ENCODE assay signal across 13 cellular contexts in the genomic region with DNA sequence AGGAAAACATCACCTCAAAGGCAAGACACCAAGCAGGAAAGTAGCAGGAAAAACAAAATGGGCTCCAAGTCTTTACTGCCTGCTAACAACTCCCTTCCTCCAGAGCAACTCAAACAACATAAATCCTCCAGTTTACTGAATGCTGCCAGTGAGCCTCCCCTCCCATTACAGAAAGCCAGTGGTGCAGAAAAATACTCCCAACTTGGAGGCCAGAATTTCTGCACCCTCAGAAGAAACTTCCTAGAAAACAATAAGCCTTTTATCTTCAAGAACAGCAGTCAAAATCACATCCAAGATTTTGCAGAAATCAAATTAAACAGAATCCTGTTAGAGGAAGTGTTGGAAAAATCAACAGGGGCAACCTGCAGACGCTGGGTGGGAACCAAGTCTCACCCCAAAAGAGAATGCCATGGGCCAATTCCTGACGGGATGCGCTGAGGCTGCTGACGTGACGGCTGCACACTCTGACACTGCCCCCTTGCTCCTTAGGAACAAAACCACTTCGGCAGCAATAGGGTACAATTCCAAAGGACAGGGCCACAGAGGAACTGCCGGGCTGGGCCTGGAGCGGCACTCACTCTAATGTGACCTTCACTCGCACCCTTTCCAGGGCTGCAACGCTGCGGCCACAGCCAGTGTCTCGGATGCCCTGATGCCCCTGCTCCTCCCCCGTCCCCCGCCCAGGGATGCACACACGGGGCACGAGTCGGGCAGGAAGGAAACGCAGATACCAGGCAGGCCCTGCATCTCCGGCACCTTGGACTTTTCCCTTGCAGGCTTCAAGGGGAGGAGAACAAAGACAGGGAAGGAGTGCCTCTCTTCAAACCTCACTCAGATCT. TPM values are rescaled to one million over a fixed set of nuclear protein-coding genes. Genes with fewer than 3 reads are reported as not detected.
A peak's percentile ranks its signal among the peaks of the same experiment; 100 is the strongest.
DNase-seq lines count a peak whose midpoint lies in the region; ATAC-seq, FAIRE-seq and TF ChIP-seq lines count a peak whose summit lies in the region.
"Had no signal": no experiment of that assay in that cellular context is flagged by ENCODE, and none has a peak within 500 bp of the region (broad histone marks: within the 10 kb centered on the region; RNA-seq: fewer than 3 reads in every experiment).

No MANE protein-coding gene starts in this region.

- H3K79me2 ChIP-seq in H1 (ENCODE audit: control insufficient read depth in 1 of 2, insufficient read depth in 2 of 2, low read length in 2 of 2): peaks cover 7 to 49% of the 10 kb centered on the region in 2 experiments; a peak in 3 of 4 replicates

- H3K9me3 ChIP-seq in H1 (ENCODE audit: insufficient read depth in 2 of 2, low read depth in 1 of 2, low read length in 1 of 2): no peaks in the 10 kb centered on the region
- H3K9me3 ChIP-seq: body of pancreas, stomach had no signal

- no peak overlapping the region for H3K56ac ChIP-seq in H1 (replicated peaks; ENCODE audit: insufficient read length, low read depth, low read length)

- peaks cover 28% of the 10 kb centered on the region for H3K4me1 Mint-ChIP-seq in activated naive CD8-positive, alpha-beta T cell (ENCODE audit: low read depth)
- H3K4me1 Mint-ChIP-seq in activated naive CD8-positive, alpha-beta T cell treated with anti-CD3 and anti-CD28 coated beads, Interleukin-2, amount 50 U/mL, for 24 hours: peaks cover 39% of the 10 kb centered on the region
- peaks cover 59% of the 10 kb centered on the region for H3K4me1 Mint-ChIP-seq in nephron

- no peak for TF ChIP-seq CTCF in H1 (IDR thresholded peaks at IDR 0.05; ENCODE audit: control extremely low read depth in 1 of 3, insufficient read depth in 1 of 3, low read depth in 1 of 3, low read length in 3 of 3)
- no peak for TF ChIP-seq CTCF in nephron (IDR thresholded peaks at IDR 0.05; ENCODE audit: unreplicated experiment in 3 of 3)

- H3K4ac ChIP-seq in H1 (replicated peaks; ENCODE audit: insufficient read length, low read depth, low read length): no peak overlapping the region

- no peak for ATAC-seq in activated naive CD8-positive, alpha-beta T cell treated with anti-CD3 and anti-CD28 coated beads, Interleukin-2, amount 50 U/mL, for 24 hours
- ATAC-seq in HG02840 (IDR thresholded peaks at IDR 0.05; ENCODE audit: low FRiP score, unreplicated experiment): no peak
- ATAC-seq: body of pancreas had no signal

- CTCF ChIA-PET in H1 (lab: Charles Lee; ENCODE audit: partially characterized antibody): interaction anchor here (1.0 to 1.7 kb wide), 5 partner anchors 14 to 109 kb away, joined by 3 to 9 read pairs (median 3); no protein-coding TSS in a partner anchor

- no peak overlapping the region for H4K8ac ChIP-seq in H1 (ENCODE audit: extremely low read depth, insufficient read depth, low read length)

- no peak overlapping the region for H4K5ac ChIP-seq in H1 (ENCODE audit: insufficient read length, low read depth, low read length)

- no peaks in the 10 kb centered on the region for H3K9me3 Mint-ChIP-seq in activated naive CD8-positive, alpha-beta T cell (ENCODE audit: low read depth)
- H3K9me3 Mint-ChIP-seq in activated naive CD8-positive, alpha-beta T cell treated with anti-CD3 and anti-CD28 coated beads, Interleukin-2, amount 50 U/mL, for 24 hours: no peaks in the 10 kb centered on the region
- H3K9me3 Mint-ChIP-seq in nephron: no peaks in the 10 kb centered on the region

- H2BK12ac ChIP-seq in H1 (ENCODE audit: low read depth, low read length): no peak overlapping the region

- H3K36me3 Mint-ChIP-seq in activated naive CD8-positive, alpha-beta T cell: no peaks in the 10 kb centered on the region
- H3K36me3 Mint-ChIP-seq in activated naive CD8-positive, alpha-beta T cell treated with anti-CD3 and anti-CD28 coated beads, Interleukin-2, amount 50 U/mL, for 24 hours (ENCODE audit: low read depth): peaks cover 12% of the 10 kb centered on the region
- H3K36me3 Mint-ChIP-seq in nephron (ENCODE audit: low read depth): peaks cover 20% of the 10 kb centered on the region

- H3K4me2 ChIP-seq in H1 (ENCODE audit: insufficient read depth in 1 of 2, low read depth in 2 of 2, low read length in 2 of 2): peak overlapping the region in 1 of 2 experiments; percentile 97; a peak in 1 of 4 replicates

- H3K23ac ChIP-seq in H1 (ENCODE audit: insufficient read length): no peak overlapping the region

- no peak overlapping the region for H2BK120ac ChIP-seq in H1 (replicated peaks; ENCODE audit: low read depth, low read length)

- peaks cover 20 to 31% of the 10 kb centered on the region in 2 experiments for H4K20me1 ChIP-seq in H1 (replicated peaks in 1 of 2; ENCODE audit: control insufficient read depth in 1 of 2, insufficient read depth in 2 of 2, low read length in 2 of 2)

- no peak for TF ChIP-seq EP300 in H1 (IDR thresholded peaks at IDR 0.05; ENCODE audit: borderline replicate concordance in 1 of 2, low read depth in 2 of 2, low read length in 2 of 2)

- TF ChIP-seq RAD21 in H1 (IDR thresholded peaks at IDR 0.05 in 1 of 2, conservative IDR thresholded peaks at IDR 0.05 in 1 of 2; ENCODE audit: low read depth in 2 of 2, low read length in 2 of 2): no peak

- TF ChIP-seq POLR2A in H1 (IDR thresholded peaks at IDR 0.05; ENCODE audit: control extremely low read depth in 1 of 2, low read depth in 2 of 2, low read length in 2 of 2) (no peak), GM12891 (IDR thresholded peaks at IDR 0.05; ENCODE audit: low read depth, low read length) (no peak)

- no peak overlapping the region for H3K18ac ChIP-seq in H1 (ENCODE audit: extremely low read depth, low read length)

- FAIRE-seq in H1 (lab: Jason Lieb, UNC) (no peak), GM12891 (lab: Jason Lieb, UNC) (no peak)

- peaks cover 0 to 4% (median 0%) of the 10 kb centered on the region in 4 experiments; a peak in 1 of 7 replicates for H3K27me3 ChIP-seq in H1 (replicated peaks in 1 of 4; ENCODE audit: control insufficient read depth in 3 of 4, extremely low read depth in 1 of 4, insufficient read depth in 3 of 4, low read length in 3 of 4)
- H3K27me3 ChIP-seq: body of pancreas, stomach had no signal

- H3K27ac Mint-ChIP-seq in activated naive CD8-positive, alpha-beta T cell: no peak overlapping the region
- H3K27ac Mint-ChIP-seq in activated naive CD8-positive, alpha-beta T cell treated with anti-CD3 and anti-CD28 coated beads, Interleukin-2, amount 50 U/mL, for 24 hours: no peak overlapping the region
- peak overlapping the region; percentile 91 to 95 (median 92) for H3K27ac Mint-ChIP-seq in nephron

- H2BK5ac ChIP-seq in H1 (ENCODE audit: low read depth, low read length): no peak overlapping the region

- WGBS in H1 (ENCODE audit: extremely low coverage in 1 of 2, insufficient coverage in 1 of 2, insufficient read length in 1 of 2, insufficient replicate concordance in 2 of 2, low coverage in 1 of 2, low lambda C conversion rate in 2 of 2, missing lambda C conversion rate in 1 of 2), 2 experiments: 81% methylated on average over 18 of the region's 19 CpGs; no CpG with 5 or more reads in 1 of the 2 experiments

- H2AFZ ChIP-seq in H1 (ENCODE audit: low read length): no peak overlapping the region

- H2BK20ac ChIP-seq in H1 (ENCODE audit: low read length): no peak overlapping the region

- peak overlapping the region; percentile 27 for H3K4me3 Mint-ChIP-seq in activated naive CD8-positive, alpha-beta T cell
- no peak overlapping the region for H3K4me3 Mint-ChIP-seq in activated naive CD8-positive, alpha-beta T cell treated with anti-CD3 and anti-CD28 coated beads, Interleukin-2, amount 50 U/mL, for 24 hours
- peak overlapping the region; percentile 87 to 91 (median 90) for H3K4me3 Mint-ChIP-seq in nephron

- no peak overlapping the region for H3K14ac ChIP-seq in H1 (ENCODE audit: insufficient read length)

- no peak overlapping the region for H3K4me3 ChIP-seq in H1 (ENCODE audit: extremely low read depth in 1 of 4, insufficient read depth in 2 of 4, low read depth in 3 of 4, low read length in 4 of 4)
- H3K4me3 ChIP-seq: body of pancreas had no signal

- H2AK5ac ChIP-seq in H1 (ENCODE audit: low read depth, low read length): 0 out of 2 replicates have a peak overlapping the region, but pooled peaks have one; percentile 65

- peaks cover 0 to 10% (median 5%) of the 10 kb centered on the region in 4 experiments; a peak in 4 of 7 replicates for H3K4me1 ChIP-seq in H1 (replicated peaks in 1 of 4; ENCODE audit: control insufficient read depth in 3 of 4, insufficient read depth in 4 of 4, low read length in 3 of 4)

- no peak overlapping the region for H3K27ac ChIP-seq in H1 (ENCODE audit: low read depth, low read length)
- H3K27ac ChIP-seq: body of pancreas, WERI-Rb-1 had no signal

- peak overlapping the region in 1 of 4 experiments; percentile 19; a peak in 2 of 7 replicates for H3K9ac ChIP-seq in H1 (replicated peaks in 1 of 4; ENCODE audit: extremely low read depth in 1 of 4, low read depth in 3 of 4, low read length in 3 of 4)

- no peak overlapping the region for H2BK15ac ChIP-seq in H1 (ENCODE audit: low read length)

- H3K23me2 ChIP-seq in H1 (ENCODE audit: low read depth, low read length): peaks cover 4% of the 10 kb centered on the region; the same call in 1 of the 2 replicates

- H3K27me3 Mint-ChIP-seq in activated naive CD8-positive, alpha-beta T cell: no peaks in the 10 kb centered on the region
- no peaks in the 10 kb centered on the region for H3K27me3 Mint-ChIP-seq in activated naive CD8-positive, alpha-beta T cell treated with anti-CD3 and anti-CD28 coated beads, Interleukin-2, amount 50 U/mL, for 24 hours
- H3K27me3 Mint-ChIP-seq in nephron (ENCODE audit: low read depth): peaks cover 9% of the 10 kb centered on the region

- POLR2A ChIA-PET in H1 (lab: Charles Lee; ENCODE audit: partially characterized antibody): interaction anchor here (0.7 to 1.9 kb wide), 3 partner anchors 14 to 30 kb away, joined by 3 to 6 read pairs (median 5); no protein-coding TSS in a partner anchor

- DNase-seq in activated naive CD8-positive, alpha-beta T cell treated with anti-CD3 and anti-CD28 coated beads, Interleukin-2, amount 50 U/mL, for 24 hours: no peak
- no peak for DNase-seq in H1 (ENCODE audit: low read depth in 1 of 2, low spot score in 2 of 2)
- no peak for DNase-seq in SW 1271 (lab: John Stamatoyannopoulos, UW)
- DNase-seq in GM12891 (ENCODE audit: insufficient read length, low spot score): no peak
- no peak for DNase-seq in LoVo (ENCODE audit: low spot score)
- DNase-seq: body of pancreas, NCI-H1417 treated with DMSO at 0.1 percent for 48 hours, NCI-H774, stomach, WERI-Rb-1 had no signal

- peaks cover 23% of the 10 kb centered on the region for H3K79me1 ChIP-seq in H1 (ENCODE audit: low read depth, low read length)

- H3K36me3 ChIP-seq in H1 (ENCODE audit: control insufficient read depth in 2 of 4, insufficient read depth in 4 of 4, low read length in 3 of 4): peaks cover 0 to 3% (median 1%) of the 10 kb centered on the region in 4 experiments; a peak in 4 of 8 replicates
- H3K36me3 ChIP-seq: WERI-Rb-1 had no signal

- H4K91ac ChIP-seq in H1 (replicated peaks; ENCODE audit: insufficient read length, low read length): no peak overlapping the region

RNA-seq across cellular contexts. Expression of gene PITPNA, which starts 2.6 kb away (rescaled TPM):
- total RNA-seq in H1 (2021; fragmentation: NEBNext Ultra II Directional; extraction: Animal tissue kit (Norgen Biotek cat#: 25700)): 63.5 and 66.5 TPM in 2 replicates
- 34.5 and 35.8 TPM in 2 replicates for polyA plus RNA-seq in H1 (2011; rRNA removed)
- polyA plus RNA-seq in H1 (2011; cell fraction: cytosol; rRNA removed): 38.5 TPM
- polyA plus RNA-seq in H1 (2011; cell fraction: nucleus; rRNA removed): 34.9 TPM
- polyA plus RNA-seq in H1 (2012, experiment 1 of 2): 44.8 to 55.4 TPM (median 51.5 TPM) in 4 replicates
- polyA plus RNA-seq in H1 (2012, experiment 2 of 2): 18.6 TPM
- polyA plus RNA-seq in H1 (2013, experiment 1 of 2): 47.9 TPM
- 49.6 TPM for polyA plus RNA-seq in H1 (2013, experiment 2 of 2)
- 26.8 and 31.2 TPM in 2 replicates for polyA minus RNA-seq in H1 (2011; rRNA and poly(A)+ RNA removed)
- polyA minus RNA-seq in H1 (2011; cell fraction: cytosol; rRNA and poly(A)+ RNA removed): 18.7 TPM
- polyA minus RNA-seq in H1 (2011; cell fraction: nucleus; rRNA and poly(A)+ RNA removed): 14.2 TPM
- 29.8 TPM for polyA plus RNA-seq in GM12891 (2012; ENCODE audit: low read depth, missing spikeins)

RNA-seq across cellular contexts. Expression of gene INPP5K, which starts 43.5 kb away (rescaled TPM):
- total RNA-seq in H1 (2021; fragmentation: NEBNext Ultra II Directional; extraction: Animal tissue kit (Norgen Biotek cat#: 25700)): 20.4 and 21.0 TPM in 2 replicates
- polyA plus RNA-seq in H1 (2011; rRNA removed): 24.1 and 24.7 TPM in 2 replicates
- polyA plus RNA-seq in H1 (2011; cell fraction: cytosol; rRNA removed): 22.7 TPM
- 35.7 TPM for polyA plus RNA-seq in H1 (2011; cell fraction: nucleus; rRNA removed)
- polyA plus RNA-seq in H1 (2012, experiment 1 of 2): 14.2 to 20.5 TPM (median 18.9 TPM) in 4 replicates
- polyA plus RNA-seq in H1 (2012, experiment 2 of 2): 24.7 TPM
- polyA plus RNA-seq in H1 (2013, experiment 1 of 2): 13.2 TPM
- polyA plus RNA-seq in H1 (2013, experiment 2 of 2): 12.5 TPM
- polyA minus RNA-seq in H1 (2011; rRNA and poly(A)+ RNA removed): 24.1 and 32.5 TPM in 2 replicates
- polyA minus RNA-seq in H1 (2011; cell fraction: cytosol; rRNA and poly(A)+ RNA removed): 23.2 TPM
- polyA minus RNA-seq in H1 (2011; cell fraction: nucleus; rRNA and poly(A)+ RNA removed): 24.3 TPM
- 14.0 TPM for polyA plus RNA-seq in GM12891 (2012; ENCODE audit: low read depth, missing spikeins)

Comparison
In these comparisons a context has a peak if more than half of its experiments do, and no peak if none do; other contexts are left out.
1. H3K27ac Mint-ChIP-seq: peak in nephron (3 of 3); none in activated naive CD8-positive, alpha-beta T cell (single experiment) and activated naive CD8-positive, alpha-beta T cell treated with anti-CD3 and anti-CD28 coated beads, Interleukin-2, amount 50 U/mL, for 24 hours (single experiment).